Comparison of ENCODE assay signal across 8 cellular contexts in the genomic region with DNA sequence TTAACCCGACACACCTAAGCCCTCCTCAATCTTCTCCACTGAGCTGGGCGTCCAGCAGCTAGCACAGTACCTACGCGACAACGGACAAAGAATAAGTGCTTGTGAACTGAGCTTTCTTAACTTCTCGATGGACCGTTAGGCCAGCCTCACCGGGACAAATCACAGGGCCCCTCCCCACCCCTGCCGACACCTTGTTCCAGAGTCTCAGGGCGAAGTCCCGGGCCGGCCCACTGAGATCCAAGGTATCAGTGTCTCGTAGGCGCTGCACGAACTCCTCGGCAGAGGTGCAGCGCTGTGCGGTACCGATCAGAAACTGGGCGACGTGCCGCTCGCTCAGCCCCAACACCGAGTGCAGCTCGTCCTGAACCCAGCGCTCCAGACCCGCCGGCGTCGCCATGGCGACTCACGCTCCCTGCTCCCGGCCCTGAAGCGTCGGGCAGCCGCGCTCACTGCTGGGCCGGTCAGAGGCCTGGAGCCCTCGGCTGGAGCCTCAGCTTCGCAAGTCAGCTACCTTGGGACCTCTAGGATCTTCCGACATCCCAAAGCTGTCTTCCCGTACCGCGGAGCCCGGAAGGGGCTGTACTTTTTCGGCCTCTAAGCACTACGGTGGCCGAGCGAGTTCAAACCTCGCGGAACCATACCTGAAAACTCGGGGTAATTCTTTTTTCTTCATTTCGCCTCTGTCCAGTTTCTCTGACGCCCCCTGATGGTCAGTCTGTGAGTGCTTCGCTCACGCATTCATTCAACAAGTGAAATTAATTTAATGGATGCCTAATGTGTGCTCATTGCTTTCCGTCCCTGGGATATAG. TPM values are rescaled to one million over a fixed set of nuclear protein-coding genes. Genes with fewer than 3 reads are reported as not detected.
A peak's percentile ranks its signal among the peaks of the same experiment; 100 is the strongest.
DNase-seq lines count a peak whose midpoint lies in the region; ATAC-seq and TF ChIP-seq lines count a peak whose summit lies in the region.

A gene (minus strand): TSS at position 562 of the 809 bp plus-strand sequence. CDS start 165 bp downstream, at position 397.

- peak; percentile 47 for ATAC-seq in GM21717 (IDR thresholded peaks at IDR 0.05; ENCODE audit: unreplicated experiment)
- peak; percentile 93 for ATAC-seq in naive thymus-derived CD4-positive, alpha-beta T cell
- peak; percentile 86 for ATAC-seq in stimulated activated naive B cell treated with anti-CD40 and anti-IgM and Interleukin-4, amounts not matched to agents 10 μg/mL and 1 μg/mL and 100 μg/mL, for 72 hours (replicated peaks)

- peaks cover 6% of the 10 kb centered on the region for H3K4me1 ChIP-seq in fibroblast of lung (ENCODE audit: control insufficient read depth, extremely low read depth, insufficient read depth, low read length)
- peaks cover 8 to 15% of the 10 kb centered on the region in 2 donors for H3K4me1 ChIP-seq in naive thymus-derived CD4-positive, alpha-beta T cell (ENCODE audit: control insufficient read depth in 2 of 2, insufficient read depth in 2 of 2, low read length in 2 of 2)

- peaks cover 4 to 28% (median 23%) of the 10 kb centered on the region in 5 donors for H3K36me3 Mint-ChIP-seq in naive thymus-derived CD4-positive, alpha-beta T cell
- peaks cover 23 to 31% of the 10 kb centered on the region in 2 donors for H3K36me3 Mint-ChIP-seq in stimulated activated naive B cell treated with anti-CD40 and anti-IgM and Interleukin-4, amounts not matched to agents 10 μg/mL and 1 μg/mL and 100 μg/mL, for 72 hours

- H2AFZ ChIP-seq in fibroblast of lung (ENCODE audit: low read length) = peak within 1 kb of the TSS; percentile 84

- H3K9me3 ChIP-seq in fibroblast of lung (ENCODE audit: control insufficient read depth, insufficient read depth, low read depth, low read length) = no peaks in the 10 kb centered on the region
- no peaks in the 10 kb centered on the region for H3K9me3 ChIP-seq in naive thymus-derived CD4-positive, alpha-beta T cell (ENCODE audit: control insufficient read depth in 2 of 3, low read length in 3 of 3)

- peak; percentile 98 for DNase-seq in DMS53 (lab: John Stamatoyannopoulos, UW)
- DNase-seq in Kasumi-1 (lab: John Stamatoyannopoulos, UW) = peak; percentile 96 to 97
- peak; percentile 99 for DNase-seq in RPMI8226
- peak; percentile 77 to 80 for DNase-seq in activated T-helper 1 cell treated with anti-CD3 and anti-CD28 coated beads, Interleukin-2, amount 50 U/mL, for 16 hours (ENCODE audit: low read depth in 1 of 2, low spot score in 1 of 2)
- peak; percentile 98 to 99 for DNase-seq in fibroblast of lung (ENCODE audit: low read depth in 2 of 2)
- DNase-seq in naive thymus-derived CD4-positive, alpha-beta T cell = peak; percentile 65 to 85 (median 83)
- DNase-seq in stimulated activated naive B cell treated with anti-CD40 and anti-IgM and Interleukin-4, amounts not matched to agents 10 μg/mL and 1 μg/mL and 100 μg/mL, for 72 hours = peak; percentile 90

- POLR2A ChIA-PET in naive thymus-derived CD4-positive, alpha-beta T cell (lab: Charles Lee) = interaction anchor here (0.5 to 15.7 kb wide), 12 partner anchors 8 to 156 kb away, joined by 3 to 499 read pairs (median 4); a partner anchor contains a TSS

- H3K27ac Mint-ChIP-seq in naive thymus-derived CD4-positive, alpha-beta T cell = peak within 1 kb of the TSS; percentile 70 to 93 (median 91)
- peak within 1 kb of the TSS; percentile 52 for H3K27ac Mint-ChIP-seq in stimulated activated naive B cell treated with anti-CD40 and anti-IgM and Interleukin-4, amounts not matched to agents 10 μg/mL and 1 μg/mL and 100 μg/mL, for 72 hours

- H3K36me3 ChIP-seq in fibroblast of lung (ENCODE audit: control insufficient read depth, insufficient read depth, low read length) = peaks cover 18% of the 10 kb centered on the region
- H3K36me3 ChIP-seq in naive thymus-derived CD4-positive, alpha-beta T cell (ENCODE audit: control insufficient read depth in 2 of 3, insufficient read depth in 3 of 3, low read length in 3 of 3) = peaks cover 7 to 46% (median 28%) of the 10 kb centered on the region in 3 experiments

- CTCF ChIA-PET in naive thymus-derived CD4-positive, alpha-beta T cell (lab: Charles Lee) = interaction anchor here (0.5 to 2.0 kb wide), 19 partner anchors 18 to 410 kb away, joined by 3 to 18 read pairs (median 4); a partner anchor contains a TSS

- intact Hi-C loops in naive thymus-derived CD4-positive, alpha-beta T cell (cut with micrococcal nuclease) = loop anchor here (1.0 to 10.0 kb wide), 9 partner anchors 10 to 218 kb away; a partner anchor contains a TSS

- H3K9me3 Mint-ChIP-seq in naive thymus-derived CD4-positive, alpha-beta T cell = peaks cover 0 to 5% (median 0%) of the 10 kb centered on the region in 11 donors
- H3K9me3 Mint-ChIP-seq in stimulated activated naive B cell treated with anti-CD40 and anti-IgM and Interleukin-4, amounts not matched to agents 10 μg/mL and 1 μg/mL and 100 μg/mL, for 72 hours = no peaks in the 10 kb centered on the region

- peak within 1 kb of the TSS; percentile 83 for H3K27ac ChIP-seq in fibroblast of lung (ENCODE audit: insufficient read depth, low read length)
- H3K27ac ChIP-seq in naive thymus-derived CD4-positive, alpha-beta T cell (ENCODE audit: low read depth, low read length) = peak within 1 kb of the TSS; percentile 77

- H3K4me3 Mint-ChIP-seq in naive thymus-derived CD4-positive, alpha-beta T cell = peak within 1 kb of the TSS; percentile 87 to 94 (median 91)
- H3K4me3 Mint-ChIP-seq in stimulated activated naive B cell treated with anti-CD40 and anti-IgM and Interleukin-4, amounts not matched to agents 10 μg/mL and 1 μg/mL and 100 μg/mL, for 72 hours = peak within 1 kb of the TSS; percentile 86 to 91

- peak; percentile 84 to 92 for TF ChIP-seq CTCF in fibroblast of lung (conservative IDR thresholded peaks at IDR 0.05 in 1 of 2, IDR thresholded peaks at IDR 0.05 in 1 of 2; ENCODE audit: low read depth in 1 of 2, low read length in 2 of 2)

- H3K27me3 ChIP-seq in fibroblast of lung (ENCODE audit: control insufficient read depth, insufficient read depth, low read length) = no peaks in the 10 kb centered on the region
- no peaks in the 10 kb centered on the region for H3K27me3 ChIP-seq in naive thymus-derived CD4-positive, alpha-beta T cell (ENCODE audit: control insufficient read depth in 2 of 2, insufficient read depth in 2 of 2, low read length in 2 of 2)

- H3K9ac ChIP-seq in fibroblast of lung (ENCODE audit: insufficient read depth, low read length) = peak within 1 kb of the TSS; percentile 89

- H3K27me3 Mint-ChIP-seq in naive thymus-derived CD4-positive, alpha-beta T cell = no peaks in the 10 kb centered on the region
- H3K27me3 Mint-ChIP-seq in stimulated activated naive B cell treated with anti-CD40 and anti-IgM and Interleukin-4, amounts not matched to agents 10 μg/mL and 1 μg/mL and 100 μg/mL, for 72 hours = no peaks in the 10 kb centered on the region

- H3K4me1 Mint-ChIP-seq in naive thymus-derived CD4-positive, alpha-beta T cell = peaks cover 28 to 46% (median 43%) of the 10 kb centered on the region in 7 donors
- H3K4me1 Mint-ChIP-seq in stimulated activated naive B cell treated with anti-CD40 and anti-IgM and Interleukin-4, amounts not matched to agents 10 μg/mL and 1 μg/mL and 100 μg/mL, for 72 hours = peaks cover 25 to 36% of the 10 kb centered on the region in 2 donors

- peaks cover 30% of the 10 kb centered on the region for H3K79me2 ChIP-seq in fibroblast of lung (ENCODE audit: control insufficient read depth, insufficient read depth, low read length)

- peak within 1 kb of the TSS; percentile 95 for H3K4me2 ChIP-seq in fibroblast of lung (ENCODE audit: extremely low read depth, insufficient read depth, low read length)

- H4K20me1 ChIP-seq in fibroblast of lung (ENCODE audit: control insufficient read depth, extremely low read depth, insufficient read depth, low read length) = no peaks in the 10 kb centered on the region

- H3K4me3 ChIP-seq in fibroblast of lung (replicated peaks in 1 of 4; ENCODE audit: control extremely low read depth in 1 of 4, insufficient read depth in 1 of 4, low read depth in 3 of 4, low read length in 4 of 4) = peak within 1 kb of the TSS; percentile 81 to 100 (median 83)
- H3K4me3 ChIP-seq in naive thymus-derived CD4-positive, alpha-beta T cell (ENCODE audit: low read length) = peak within 1 kb of the TSS; percentile 74

RNA-seq across cellular contexts. Expression of the gene that starts here (rescaled TPM):
- total RNA-seq in fibroblast of lung = 33.1 and 34.8 TPM in 2 replicates
- polyA plus RNA-seq in fibroblast of lung = 22.5 and 33.2 TPM in 2 replicates
- polyA plus RNA-seq in fibroblast of lung (2012) = 27.0 and 29.2 TPM in 2 replicates
- polyA minus RNA-seq in fibroblast of lung (ENCODE audit: low replicate concordance) = 73.8 and 75.8 TPM in 2 replicates
- total RNA-seq in naive thymus-derived CD4-positive, alpha-beta T cell = 10 to 100 TPM; 25.9 to 51.5 (median 46.7) TPM
- 10 to 100 TPM; 14.9 to 38.3 TPM for polyA plus RNA-seq in naive thymus-derived CD4-positive, alpha-beta T cell

Comparison
In these comparisons a context has a peak if more than half of its experiments do, and no peak if none do; other contexts are left out.
1. Peak in every context shown above with its lines: DNase-seq, ATAC-seq, H3K4me3 ChIP-seq and H3K27ac ChIP-seq.